Comparison of ENCODE assay signal across 20 cellular contexts in genomic region chr2:66236067-66236705, GRCh38.
"Had no signal": no experiment of that assay in that cellular context is flagged by ENCODE, and none has a peak within 500 bp of the region (broad histone marks: within the 10 kb centered on the region; RNA-seq: fewer than 3 reads in every experiment).

No MANE protein-coding gene starts in this region.

- H3K4me3 Mint-ChIP-seq: activated naive CD4-positive, alpha-beta T cell treated with anti-CD3 and anti-CD28 coated beads, Interleukin-2, amount 10 ng/mL, durations not matched to agents 7 days and 5 days; activated T-cell treated with anti-CD3 and anti-CD28 coated beads, Interleukin-2, amount 50 U/mL, for 4 hours; mesothelial cell of epicardium; natural killer cell treated with Interleukin-12 subunit alpha and Interleukin-12 subunit beta and Interleukin-15 and Interleukin-18, amount 100 ng/mL, for 72 hours had no signal

- H3K4me3 ChIP-seq: coronary artery, lung, skin epidermis, tibial nerve had no signal

- H3K27ac Mint-ChIP-seq: activated naive CD4-positive, alpha-beta T cell treated with anti-CD3 and anti-CD28 coated beads, Interleukin-2, amount 10 ng/mL, durations not matched to agents 7 days and 5 days; mesothelial cell of epicardium; natural killer cell treated with Interleukin-12 subunit alpha and Interleukin-12 subunit beta and Interleukin-15 and Interleukin-18, amount 100 ng/mL, for 72 hours had no signal

- H3K9me3 ChIP-seq: tibial nerve had no signal

- H3K27me3 ChIP-seq: tibial nerve had no signal

- H3K36me3 Mint-ChIP-seq: activated naive CD4-positive, alpha-beta T cell treated with anti-CD3 and anti-CD28 coated beads, Interleukin-2, amount 10 ng/mL, durations not matched to agents 7 days and 5 days; mesothelial cell of epicardium; natural killer cell treated with Interleukin-12 subunit alpha and Interleukin-12 subunit beta and Interleukin-15 and Interleukin-18, amount 100 ng/mL, for 72 hours had no signal

- ATAC-seq: activated CD4-positive, CD25-positive, alpha-beta regulatory T cell treated with anti-CD3 and anti-CD28 coated beads, Interleukin-2, amount 50 U/mL, for 24 hours; activated T-cell treated with anti-CD3 and anti-CD28 coated beads, Interleukin-2, amount 50 U/mL, for 4 hours; natural killer cell treated with Interleukin-12 subunit alpha and Interleukin-12 subunit beta and Interleukin-15 and Interleukin-18, amount 100 ng/mL, for 72 hours; stimulated activated naive CD8-positive, alpha-beta T cell treated with anti-CD3 and anti-CD28 coated beads, Interleukin-15, Interleukin-2, amounts not matched to agents 100 U/mL and 50 U/mL, for 24 hours had no signal

- H3K36me3 ChIP-seq: tibial nerve had no signal

- DNase-seq: activated CD4-positive, alpha-beta T cell treated with anti-CD3 and anti-CD28 coated beads, Interleukin-2, amount 50 U/mL, for 1 hour; activated CD8-positive, alpha-beta memory T cell treated with anti-CD3 and anti-CD28 coated beads, Interleukin-2, amount 50 U/mL, for 4 hours; activated effector memory CD4-positive, alpha-beta T cell treated with Interleukin-2 at 50 U/mL for 16 hours; activated naive CD4-positive, alpha-beta T cell treated with anti-CD3 and anti-CD28 coated beads, Interleukin-2, amount 10 ng/mL, durations not matched to agents 7 days and 5 days; activated T-cell treated with anti-CD3 and anti-CD28 coated beads, Interleukin-2, amount 50 U/mL, for 4 hours; aorta; erythroblast; retina; stimulated activated naive CD8-positive, alpha-beta T cell treated with anti-CD3 and anti-CD28 coated beads, Interleukin-15, Interleukin-2, amounts not matched to agents 100 U/mL and 50 U/mL, for 24 hours; substantia nigra; T-helper 1 cell; T-helper 9 cell had no signal

- H3K27me3 Mint-ChIP-seq: activated naive CD4-positive, alpha-beta T cell treated with anti-CD3 and anti-CD28 coated beads, Interleukin-2, amount 10 ng/mL, durations not matched to agents 7 days and 5 days; natural killer cell treated with Interleukin-12 subunit alpha and Interleukin-12 subunit beta and Interleukin-15 and Interleukin-18, amount 100 ng/mL, for 72 hours had no signal

- H3K27ac ChIP-seq: coronary artery, parathyroid adenoma, tibial nerve had no signal

- H3K9me3 Mint-ChIP-seq: activated naive CD4-positive, alpha-beta T cell treated with anti-CD3 and anti-CD28 coated beads, Interleukin-2, amount 10 ng/mL, durations not matched to agents 7 days and 5 days; natural killer cell treated with Interleukin-12 subunit alpha and Interleukin-12 subunit beta and Interleukin-15 and Interleukin-18, amount 100 ng/mL, for 72 hours had no signal

- H3K4me1 Mint-ChIP-seq: activated naive CD4-positive, alpha-beta T cell treated with anti-CD3 and anti-CD28 coated beads, Interleukin-2, amount 10 ng/mL, durations not matched to agents 7 days and 5 days had no signal
